9 cellular contexts compared by ENCODE assay signal in genomic region chr20:62364911-62365736, GRCh38. TPM values are rescaled to one million over a fixed set of nuclear protein-coding genes. Genes with fewer than 3 reads are reported as not detected.
DNase-seq lines count a peak whose midpoint lies in the region; ATAC-seq and TF ChIP-seq lines count a peak whose summit lies in the region.
"Had no signal": no experiment of that assay in that cellular context is flagged by ENCODE, and none has a peak within 500 bp of the region (broad histone marks: within the 10 kb centered on the region; RNA-seq: fewer than 3 reads in every experiment).

No MANE protein-coding gene starts in this region.

- peaks cover 7% of the 10 kb centered on the region for H3K4me1 Mint-ChIP-seq in glutamatergic neuron (ENCODE audit: low read depth, unreplicated experiment)

- H4K91ac ChIP-seq in neuronal stem cell (ENCODE audit: low read depth, low read length, poor library complexity): peak overlapping the region; percentile 9

- H3K27ac Mint-ChIP-seq in glutamatergic neuron (ENCODE audit: unreplicated experiment): peak overlapping the region; percentile 28
- H3K27ac Mint-ChIP-seq: activated CD4-positive, alpha-beta memory T cell treated with anti-CD3 and anti-CD28 coated beads for 36 hours had no signal

- DNase-seq in SW480 (ENCODE audit: low spot score): peak; percentile 70
- peak; percentile 28 for DNase-seq in glutamatergic neuron
- DNase-seq in neuronal stem cell (ENCODE audit: low spot score): no peak
- DNase-seq in activated CD4-positive, alpha-beta T cell treated with anti-CD3 and anti-CD28 coated beads for 4 hours: no peak
- DNase-seq in stimulated activated CD4-positive, alpha-beta T cell treated with anti-CD3 and anti-CD28 coated beads, Interleukin-2, amount 100 ng/mL, for 48 hours: no peak
- no peak for DNase-seq in HPDE6-E6E7 (ENCODE audit: extremely low spot score)
- DNase-seq: activated CD4-positive, alpha-beta memory T cell treated with anti-CD3 and anti-CD28 coated beads for 36 hours had no signal

- peak overlapping the region; percentile 97 for H2BK15ac ChIP-seq in neuronal stem cell (ENCODE audit: low read length)

- no peak overlapping the region; a peak in 1 of 20 replicates for H3K4me3 ChIP-seq in BLaER1 treated with 17β-estradiol and CSF1 and Interleukin-3, amounts not matched to agents 10 nM and 100 nM
- H3K4me3 ChIP-seq in neuronal stem cell (ENCODE audit: low read length in 2 of 2): peak overlapping the region in 1 of 2 donors; percentile 66

- peak overlapping the region; percentile 16 for H2BK120ac ChIP-seq in neuronal stem cell (ENCODE audit: low read depth, low read length)

- H2BK5ac ChIP-seq in neuronal stem cell (ENCODE audit: low read length): peak overlapping the region; percentile 95

- H4K20me1 ChIP-seq in BLaER1 treated with 17β-estradiol and CSF1 and Interleukin-3, amounts not matched to agents 10 nM and 100 nM: peaks cover 5 to 76% (median 49%) of the 10 kb centered on the region in 11 experiments; a peak in 20 of 22 replicates

- no peak overlapping the region for H3K4ac ChIP-seq in neuronal stem cell (ENCODE audit: low read length)

- H3K36me3 Mint-ChIP-seq in glutamatergic neuron (ENCODE audit: unreplicated experiment): no peaks in the 10 kb centered on the region
- H3K36me3 Mint-ChIP-seq: activated CD4-positive, alpha-beta memory T cell treated with anti-CD3 and anti-CD28 coated beads for 36 hours had no signal

- H3K9me3 Mint-ChIP-seq in glutamatergic neuron (ENCODE audit: unreplicated experiment): peaks cover 6% of the 10 kb centered on the region
- H3K9me3 Mint-ChIP-seq: activated CD4-positive, alpha-beta memory T cell treated with anti-CD3 and anti-CD28 coated beads for 36 hours had no signal

- H3K27me3 Mint-ChIP-seq in glutamatergic neuron (ENCODE audit: unreplicated experiment): peaks cover 10% of the 10 kb centered on the region

- H3K9me3 ChIP-seq in BLaER1 treated with 17β-estradiol and CSF1 and Interleukin-3, amounts not matched to agents 10 nM and 100 nM (replicated peaks in 1 of 11): no peaks in the 10 kb centered on the region
- H3K9me3 ChIP-seq in neuronal stem cell (replicated peaks in 1 of 2; ENCODE audit: control insufficient read depth in 2 of 2, insufficient read depth in 1 of 2, low read depth in 1 of 2, low read length in 2 of 2): no peaks in the 10 kb centered on the region

- peak overlapping the region; percentile 92 for H3K18ac ChIP-seq in neuronal stem cell (ENCODE audit: low read length)

- peak overlapping the region; percentile 28 to 100 (median 99); a peak in 21 of 22 replicates for H3K4me2 ChIP-seq in BLaER1 treated with 17β-estradiol and CSF1 and Interleukin-3, amounts not matched to agents 10 nM and 100 nM
- H3K4me2 ChIP-seq in neuronal stem cell (ENCODE audit: insufficient read depth, low read length, poor library complexity, severe bottlenecking): peak overlapping the region; percentile 97

- peak overlapping the region; percentile 98 for H2AK5ac ChIP-seq in neuronal stem cell (ENCODE audit: low read depth, low read length)

- H4K8ac ChIP-seq in neuronal stem cell (ENCODE audit: low read depth, low read length): no peak overlapping the region

- peaks cover 51 to 87% (median 73%) of the 10 kb centered on the region in 10 experiments for H3K4me1 ChIP-seq in BLaER1 treated with 17β-estradiol and CSF1 and Interleukin-3, amounts not matched to agents 10 nM and 100 nM
- H3K4me1 ChIP-seq in neuronal stem cell (ENCODE audit: control insufficient read depth in 2 of 2, insufficient read depth in 1 of 2, low read depth in 1 of 2, low read length in 2 of 2): peaks cover 50 to 77% of the 10 kb centered on the region in 2 donors

- no CpG with 5 or more reads among the region's 27 CpGs for WGBS in neuronal stem cell (ENCODE audit: extremely low coverage in 2 of 2, insufficient read length in 2 of 2, insufficient replicate concordance in 1 of 2), 2 donors

- H3K79me1 ChIP-seq in neuronal stem cell (ENCODE audit: low read depth, low read length): peaks cover 24% of the 10 kb centered on the region

- peak overlapping the region; percentile 80 for H3K23ac ChIP-seq in neuronal stem cell (ENCODE audit: low read depth, low read length, poor library complexity)

- peak overlapping the region; percentile 49 for H3K14ac ChIP-seq in neuronal stem cell (ENCODE audit: low read length)

- peak overlapping the region; percentile 84 for H3K4me3 Mint-ChIP-seq in glutamatergic neuron (ENCODE audit: unreplicated experiment)
- H3K4me3 Mint-ChIP-seq: activated CD4-positive, alpha-beta memory T cell treated with anti-CD3 and anti-CD28 coated beads for 36 hours had no signal

- peak overlapping the region; percentile 75 for H2BK12ac ChIP-seq in neuronal stem cell (ENCODE audit: low read length)

- no peak overlapping the region for H2AFZ ChIP-seq in neuronal stem cell (ENCODE audit: low read length)

- H3K9ac ChIP-seq in BLaER1 treated with 17β-estradiol and CSF1 and Interleukin-3, amounts not matched to agents 10 nM and 100 nM: peak overlapping the region in 3 of 11 experiments; percentile 2 to 33 (median 20); a peak in 1 of 22 replicates
- peak overlapping the region; percentile 70 for H3K9ac ChIP-seq in neuronal stem cell (ENCODE audit: low read depth, low read length, poor library complexity)

- ATAC-seq in GM21423 (IDR thresholded peaks at IDR 0.05; ENCODE audit: unreplicated experiment): no peak

- H3K36me3 ChIP-seq in BLaER1 treated with 17β-estradiol and CSF1 and Interleukin-3, amounts not matched to agents 10 nM and 100 nM: no peaks in the 10 kb centered on the region; a peak in 1 of 22 replicates
- H3K36me3 ChIP-seq in neuronal stem cell (replicated peaks in 1 of 2; ENCODE audit: control insufficient read depth in 2 of 2, insufficient read depth in 2 of 2, low read length in 2 of 2): peaks cover 4 to 9% of the 10 kb centered on the region in 2 donors

- TF ChIP-seq CTCF in glutamatergic neuron (IDR thresholded peaks at IDR 0.05; ENCODE audit: partially characterized antibody, unreplicated experiment): no peak

- peaks cover 16 to 55% (median 44%) of the 10 kb centered on the region in 11 experiments for H3K27me3 ChIP-seq in BLaER1 treated with 17β-estradiol and CSF1 and Interleukin-3, amounts not matched to agents 10 nM and 100 nM
- H3K27me3 ChIP-seq in neuronal stem cell (ENCODE audit: control insufficient read depth in 3 of 3, insufficient read depth in 3 of 3, low read depth in 1 of 3, low read length in 3 of 3): no peaks in the 10 kb centered on the region

- no peak overlapping the region for H3K27ac ChIP-seq in BLaER1 treated with 17β-estradiol and CSF1 and Interleukin-3, amounts not matched to agents 10 nM and 100 nM
- peak overlapping the region; percentile 22 for H3K27ac ChIP-seq in neuronal stem cell (replicated peaks; ENCODE audit: low read length)

RNA-seq across cellular contexts. Expression of gene LAMA5, which starts 2.0 kb away (rescaled TPM):
- total RNA-seq in glutamatergic neuron (ENCODE audit: unreplicated experiment): 724 TPM
- 59.5 TPM for polyA plus RNA-seq in neuronal stem cell (2013, experiment 1 of 2)
- 57.4 TPM for polyA plus RNA-seq in neuronal stem cell (2013, experiment 2 of 2)

RNA-seq across cellular contexts. Expression of gene RPS21, which starts 21.8 kb away (rescaled TPM):
- 829 TPM for total RNA-seq in glutamatergic neuron (ENCODE audit: unreplicated experiment)
- polyA plus RNA-seq in neuronal stem cell (2013, experiment 1 of 2): 3,158 TPM
- polyA plus RNA-seq in neuronal stem cell (2013, experiment 2 of 2): 3,117 TPM

RNA-seq across cellular contexts. Expression of gene CABLES2, which starts 42.0 kb away (rescaled TPM):
- 25.3 TPM for total RNA-seq in glutamatergic neuron (ENCODE audit: unreplicated experiment)
- polyA plus RNA-seq in neuronal stem cell (2013, experiment 1 of 2): 15.0 TPM
- 14.9 TPM for polyA plus RNA-seq in neuronal stem cell (2013, experiment 2 of 2)

Comparison
In these comparisons a context has a peak if more than half of its experiments do, and no peak if none do; other contexts are left out.
1. DNase-seq: peak in SW480 (single experiment) and glutamatergic neuron (single experiment); none in neuronal stem cell (single experiment), activated CD4-positive, alpha-beta T cell treated with anti-CD3 and anti-CD28 coated beads for 4 hours (0 of 2), stimulated activated CD4-positive, alpha-beta T cell treated with anti-CD3 and anti-CD28 coated beads, Interleukin-2, amount 100 ng/mL, for 48 hours (0 of 2) and HPDE6-E6E7 (single experiment).